ENCODE assay signal across 8 cellular contexts in genomic region chr3:99901200-99901926, GRCh38.
A peak's percentile ranks its signal among the peaks of the same experiment; 100 is the strongest.
DNase-seq lines count a peak whose midpoint lies in the region; ATAC-seq, FAIRE-seq and TF ChIP-seq lines count a peak whose summit lies in the region.

No MANE protein-coding gene starts in this region.

- intact Hi-C loops in prostate gland (cut with DNase I) = no loop called here

- no peak for FAIRE-seq in small intestine (lab: Jason Lieb, UNC)

- no peaks in the 10 kb centered on the region for H3K9me3 ChIP-seq in RWPE2 (ENCODE audit: severe bottlenecking)
- no peaks in the 10 kb centered on the region for H3K9me3 ChIP-seq in small intestine (ENCODE audit: control insufficient read depth, low read depth)
- no peaks in the 10 kb centered on the region for H3K9me3 ChIP-seq in prostate gland

- H3K4me3 ChIP-seq in RWPE2 (ENCODE audit: severe bottlenecking) (no peak overlapping the region), small intestine (ENCODE audit: low read depth in 1 of 2, low read length in 2 of 2) (no peak overlapping the region), prostate gland (no peak overlapping the region)

- CTCF ChIA-PET in HEK293T (lab: Yijun Ruan, JAX) = interaction anchor here (1.0 to 1.2 kb wide), 2 partner anchors 10 to 144 kb away, joined by 3 read pairs; no protein-coding TSS in a partner anchor

- 13 to 19% (median 15%) methylated on average over 6 of the region's 6 CpGs for WGBS in small intestine, 3 donors
- 40% methylated on average over 6 of the region's 6 CpGs for WGBS in prostate gland

- DNase-seq in HEK293T (ENCODE audit: extremely low spot score) (no peak), RWPE2 (ENCODE audit: low spot score) (no peak), foreskin keratinocyte (peak; percentile 97 to 98), small intestine (peak; percentile 79), prostate gland (ENCODE audit: low spot score) (no peak)
- DNase-seq in stimulated activated naive CD4-positive, alpha-beta T cell treated with Interleukin-2 at 50 U/mL for 16 hours (lab: John Stamatoyannopoulos, UW) = no peak

- H3K27ac ChIP-seq in RWPE2 (ENCODE audit: poor library complexity, severe bottlenecking) (peak overlapping the region; percentile 94), foreskin keratinocyte (peak overlapping the region; percentile 85), small intestine (ENCODE audit: low read depth in 1 of 2, low read length in 1 of 2) (peak overlapping the region in 1 of 2 donors; percentile 11), prostate gland (no peak overlapping the region)

- H3K36me3 ChIP-seq in RWPE2 (ENCODE audit: low read depth) (no peaks in the 10 kb centered on the region), small intestine (ENCODE audit: control insufficient read depth in 2 of 2, insufficient read depth in 2 of 2, low read length in 2 of 2) (no peaks in the 10 kb centered on the region), prostate gland (no peaks in the 10 kb centered on the region)

- POLR2A ChIA-PET in HEK293T (lab: Yijun Ruan, JAX) = no interaction called here

- H3K27me3 ChIP-seq in RWPE2 (ENCODE audit: insufficient read depth, poor library complexity, severe bottlenecking) (no peaks in the 10 kb centered on the region), foreskin keratinocyte (no peaks in the 10 kb centered on the region), small intestine (ENCODE audit: control insufficient read depth in 2 of 2, insufficient read depth in 2 of 2, low read length in 2 of 2) (no peaks in the 10 kb centered on the region), prostate gland (replicated peaks; ENCODE audit: insufficient read depth) (no peaks in the 10 kb centered on the region)

- peak; percentile 87 for ATAC-seq in RWPE2 (ENCODE audit: low read depth)
- peak; percentile 78 for ATAC-seq in foreskin keratinocyte
- no peak for ATAC-seq in HG03097 (IDR thresholded peaks at IDR 0.05; ENCODE audit: low FRiP score, unreplicated experiment)
- no peak for ATAC-seq in HG03469 (IDR thresholded peaks at IDR 0.05; ENCODE audit: unreplicated experiment)

- TF ChIP-seq POLR2A in prostate gland (IDR thresholded peaks at IDR 0.05) = no peak

- TF ChIP-seq CTCF in RWPE2 (IDR thresholded peaks at IDR 0.05; ENCODE audit: poor library complexity, severe bottlenecking) = no peak
- no peak for TF ChIP-seq CTCF in foreskin keratinocyte (conservative IDR thresholded peaks at IDR 0.05)
- TF ChIP-seq CTCF in prostate gland (IDR thresholded peaks at IDR 0.05) = no peak

- peaks cover 38% of the 10 kb centered on the region for H3K4me1 ChIP-seq in RWPE2 (ENCODE audit: insufficient read depth, poor library complexity, severe bottlenecking)
- H3K4me1 ChIP-seq in foreskin keratinocyte = peaks cover 53% of the 10 kb centered on the region
- H3K4me1 ChIP-seq in small intestine (ENCODE audit: control insufficient read depth in 2 of 2, insufficient read depth in 1 of 2, low read depth in 1 of 2, low read length in 1 of 2) = peaks cover 0 to 5% of the 10 kb centered on the region in 2 donors
- H3K4me1 ChIP-seq in prostate gland (replicated peaks) = no peaks in the 10 kb centered on the region

TF ChIP-seq in HEK293T, 16 proteins besides CTCF, POLR2A, EP300 and RAD21:
- TF ChIP-seq SUZ12 (IDR thresholded peaks at IDR 0.05) (no peak), HDGF (IDR thresholded peaks at IDR 0.05; ENCODE audit: borderline replicate concordance) (no peak), FOXA1 (IDR thresholded peaks at IDR 0.05) (no peak), FOXK2 (IDR thresholded peaks at IDR 0.05) (no peak), LEF1 (IDR thresholded peaks at IDR 0.05; ENCODE audit: borderline replicate concordance) (no peak), PKNOX1 (IDR thresholded peaks at IDR 0.05) (peak; percentile 64)

Comparison
In these comparisons a context has a peak if more than half of its experiments do, and no peak if none do; other contexts are left out.
1. DNase-seq: peak in foreskin keratinocyte (2 of 2) and small intestine (single experiment); none in HEK293T (single experiment), RWPE2 (single experiment), stimulated activated naive CD4-positive, alpha-beta T cell treated with Interleukin-2 at 50 U/mL for 16 hours (single experiment) and prostate gland (single experiment).
2. ATAC-seq: peak in RWPE2 (single experiment) and foreskin keratinocyte (single experiment); none in HG03097 (single experiment) and HG03469 (single experiment).
3. H3K27ac ChIP-seq: peak in RWPE2 (single experiment) and foreskin keratinocyte (single experiment); none in prostate gland (0 of 2).